9 cellular contexts compared by ENCODE assay signal in genomic region chr5:52827815-52828214, GRCh38. TPM values are rescaled to one million over a fixed set of nuclear protein-coding genes. Genes with fewer than 3 reads are reported as not detected.
"Had no signal": no experiment of that assay in that cellular context is flagged by ENCODE, and none has a peak within 500 bp of the region (broad histone marks: within the 10 kb centered on the region; RNA-seq: fewer than 3 reads in every experiment).

No MANE protein-coding gene starts in this region.

- DNase-seq: GDM1, GF-D8 had no signal

- H3K4me3 ChIP-seq: GM12878 had no signal

- ATAC-seq: GM12878 had no signal

- FAIRE-seq: G401.6, GM12891, GM12892, GM18507, GM19239 had no signal

RNA-seq across cellular contexts. Expression of gene ITGA1, which starts 40.1 kb away (rescaled TPM):
- total RNA-seq: G401 had no signal
